Comparison of ENCODE assay signal across 17 cellular contexts in genomic region chr1:156430305-156430704, GRCh38.
"Had no signal": no experiment of that assay in that cellular context is flagged by ENCODE, and none has a peak within 500 bp of the region (broad histone marks: within the 10 kb centered on the region; RNA-seq: fewer than 3 reads in every experiment).

No MANE protein-coding gene starts in this region.

- H3K4me3 ChIP-seq: coronary artery, left lung, ovary, sigmoid colon had no signal

- H3K36me3 ChIP-seq: left lung, ovary, sigmoid colon had no signal

- H3K27ac ChIP-seq: coronary artery, left lung, ovary, sigmoid colon, VCaP had no signal

- H3K27me3 ChIP-seq: ovary had no signal

- FAIRE-seq: islet of Langerhans had no signal

- DNase-seq: activated CD4-positive, alpha-beta memory T cell treated with anti-CD3 and anti-CD28 coated beads, Interleukin-2, amount 10 ng/mL, durations not matched to agents 7 days and 5 days; activated CD4-positive, alpha-beta T cell treated with anti-CD3 and anti-CD28 coated beads for 36 hours; activated CD8-positive, alpha-beta memory T cell treated with anti-CD3 and anti-CD28 coated beads, Interleukin-2, amount 50 U/mL, for 4 hours; activated naive CD4-positive, alpha-beta T cell treated with Interleukin-2 at 50 U/mL for 16 hours; central memory CD4-positive, alpha-beta T cell; effector memory CD4-positive, alpha-beta T cell; left lung; mesenchymal stem cell; nephron progenitor cell; ovary; sigmoid colon; stimulated activated CD4-positive, alpha-beta T cell treated with anti-CD3 and anti-CD28 coated beads, Interleukin-12 subunit alpha, Interleukin-12 subunit beta, amount 100 ng/mL, for 4 hours; stimulated activated naive CD4-positive, alpha-beta T cell treated with Interleukin-2 at 50 U/mL for 16 hours; T-cell had no signal

- H3K9me3 ChIP-seq: left lung, ovary, sigmoid colon had no signal

- ATAC-seq: activated CD4-positive, alpha-beta T cell treated with anti-CD3 and anti-CD28 coated beads for 36 hours; left lung; T-cell had no signal
